In genomic region chr20:46539113-46539512, GRCh38 we compare ENCODE assay signal across 34 cellular contexts. TPM values are rescaled to one million over a fixed set of nuclear protein-coding genes. Genes with fewer than 3 reads are reported as not detected.
DNase-seq lines count a peak whose midpoint lies in the region; ATAC-seq, FAIRE-seq and TF ChIP-seq lines count a peak whose summit lies in the region.
"Had no signal": no experiment of that assay in that cellular context is flagged by ENCODE, and none has a peak within 500 bp of the region (broad histone marks: within the 10 kb centered on the region; RNA-seq: fewer than 3 reads in every experiment).

No MANE protein-coding gene starts in this region.

- H3K4me3 Mint-ChIP-seq in neural crest cell, result no peak overlapping the region
- H3K4me3 Mint-ChIP-seq: naive thymus-derived CD8-positive, alpha-beta T cell; stimulated activated memory B cell treated with anti-CD40 and anti-IgM and Interleukin-4, amounts not matched to agents 10 μg/mL and 1 μg/mL and 100 μg/mL, for 72 hours had no signal

- H3K27me3 Mint-ChIP-seq in neural crest cell (ENCODE audit: low read depth), result peaks cover 14% of the 10 kb centered on the region

- H3K14ac ChIP-seq in H1 (ENCODE audit: insufficient read length), result no peak overlapping the region

- whole genome bisulfite sequencing in H1 (ENCODE audit: extremely low coverage in 1 of 2, insufficient coverage in 1 of 2, insufficient read length in 1 of 2, insufficient replicate concordance in 2 of 2, low coverage in 1 of 2, low lambda C conversion rate in 2 of 2, missing lambda C conversion rate in 1 of 2), 2 experiments, result 75% methylated on average over 2 of the region's 2 CpGs; no CpG with 5 or more reads in 1 of the 2 experiments

- H3K79me1 ChIP-seq in H1 (ENCODE audit: low read depth, low read length), result no peaks in the 10 kb centered on the region

- H2BK12ac ChIP-seq in H1 (ENCODE audit: low read depth, low read length), result no peak overlapping the region

- no peak overlapping the region for H3K27ac Mint-ChIP-seq in neural crest cell (ENCODE audit: unreplicated experiment)
- H3K27ac Mint-ChIP-seq: activated naive CD4-positive, alpha-beta T cell treated with anti-CD3 and anti-CD28 coated beads, Interleukin-2, amount 50 U/mL, for 72 hours; naive thymus-derived CD8-positive, alpha-beta T cell; stimulated activated memory B cell treated with anti-CD40 and anti-IgM and Interleukin-4, amounts not matched to agents 10 μg/mL and 1 μg/mL and 100 μg/mL, for 72 hours had no signal

- no peak overlapping the region for H2BK5ac ChIP-seq in H1 (ENCODE audit: low read depth, low read length)

- no peak overlapping the region for H2AK5ac ChIP-seq in H1 (ENCODE audit: low read depth, low read length)

- no peak overlapping the region for H2BK120ac ChIP-seq in H1 (replicated peaks; ENCODE audit: low read depth, low read length)

- no peaks in the 10 kb centered on the region for H3K79me2 ChIP-seq in H1 (ENCODE audit: control insufficient read depth in 1 of 2, insufficient read depth in 2 of 2, low read length in 2 of 2)

- peaks cover 40% of the 10 kb centered on the region for H3K27me3 ChIP-seq in BE2C
- H3K27me3 ChIP-seq in H7 (ENCODE audit: control insufficient read depth, insufficient read depth, low read length), result no peaks in the 10 kb centered on the region
- no peaks in the 10 kb centered on the region for H3K27me3 ChIP-seq in H1 (replicated peaks in 1 of 4; ENCODE audit: control insufficient read depth in 3 of 4, extremely low read depth in 1 of 4, insufficient read depth in 3 of 4, low read length in 3 of 4)

- no peaks in the 10 kb centered on the region for H3K36me3 ChIP-seq in BE2C
- H3K36me3 ChIP-seq in H7 (replicated peaks; ENCODE audit: control insufficient read depth, insufficient read depth, low read length), result no peaks in the 10 kb centered on the region
- H3K36me3 ChIP-seq in H1 (ENCODE audit: control insufficient read depth in 2 of 4, insufficient read depth in 4 of 4, low read length in 3 of 4), result no peaks in the 10 kb centered on the region
- H3K36me3 ChIP-seq in mucosa of descending colon (ENCODE audit: low read depth), result no peaks in the 10 kb centered on the region
- H3K36me3 ChIP-seq: SJCRH30, transverse colon had no signal

- no peaks in the 10 kb centered on the region for H3K4me1 Mint-ChIP-seq in neural crest cell
- H3K4me1 Mint-ChIP-seq: naive thymus-derived CD8-positive, alpha-beta T cell; stimulated activated memory B cell treated with anti-CD40 and anti-IgM and Interleukin-4, amounts not matched to agents 10 μg/mL and 1 μg/mL and 100 μg/mL, for 72 hours had no signal

- peak; percentile 15 to 42; a peak in 1 of 4 replicates for TF ChIP-seq RAD21 in H1 (IDR thresholded peaks at IDR 0.05 in 1 of 2, conservative IDR thresholded peaks at IDR 0.05 in 1 of 2; ENCODE audit: low read depth in 2 of 2, low read length in 2 of 2)

- FAIRE-seq in H1 (lab: Jason Lieb, UNC), result peak; percentile 58
- FAIRE-seq: endothelial cell of umbilical vein, kidney had no signal

- CTCF ChIA-PET in H1 (lab: Charles Lee; ENCODE audit: partially characterized antibody), result interaction anchor here (0.8 to 7.3 kb wide), 18 partner anchors 10 to 158 kb away, joined by 3 to 48 read pairs (median 4); partner anchors contain the start of gene OCSTAMP

- no peaks in the 10 kb centered on the region for H4K20me1 ChIP-seq in H1 (replicated peaks in 1 of 2; ENCODE audit: control insufficient read depth in 1 of 2, insufficient read depth in 2 of 2, low read length in 2 of 2)

- no peak overlapping the region for H3K18ac ChIP-seq in H1 (ENCODE audit: extremely low read depth, low read length)

- POLR2A ChIA-PET in H1 (lab: Charles Lee; ENCODE audit: partially characterized antibody), result interaction anchor here (0.8 to 1.3 kb wide), 3 partner anchors 10 to 15 kb away, joined by 3 read pairs; no protein-coding TSS in a partner anchor

- no peaks in the 10 kb centered on the region for H3K36me3 Mint-ChIP-seq in neural crest cell (ENCODE audit: low read depth)
- H3K36me3 Mint-ChIP-seq: activated naive CD4-positive, alpha-beta T cell treated with anti-CD3 and anti-CD28 coated beads, Interleukin-2, amount 50 U/mL, for 72 hours; naive thymus-derived CD8-positive, alpha-beta T cell; stimulated activated memory B cell treated with anti-CD40 and anti-IgM and Interleukin-4, amounts not matched to agents 10 μg/mL and 1 μg/mL and 100 μg/mL, for 72 hours had no signal

- no peak overlapping the region for H3K56ac ChIP-seq in H1 (replicated peaks; ENCODE audit: insufficient read length, low read depth, low read length)

- no peak overlapping the region for H3K4ac ChIP-seq in H1 (replicated peaks; ENCODE audit: insufficient read length, low read depth, low read length)

- no peaks in the 10 kb centered on the region for H3K9me3 Mint-ChIP-seq in neural crest cell
- H3K9me3 Mint-ChIP-seq: activated naive CD4-positive, alpha-beta T cell treated with anti-CD3 and anti-CD28 coated beads, Interleukin-2, amount 50 U/mL, for 72 hours; naive thymus-derived CD8-positive, alpha-beta T cell; stimulated activated memory B cell treated with anti-CD40 and anti-IgM and Interleukin-4, amounts not matched to agents 10 μg/mL and 1 μg/mL and 100 μg/mL, for 72 hours had no signal

- H3K9ac ChIP-seq in H1 (replicated peaks in 1 of 4; ENCODE audit: extremely low read depth in 1 of 4, low read depth in 3 of 4, low read length in 3 of 4), result no peak overlapping the region

- DNase-seq in BE2C (no peak), H7 (peak; percentile 73), H1 (ENCODE audit: low read depth in 1 of 2, low spot score in 2 of 2) (no peak), neural crest cell (ENCODE audit: low read depth, low spot score) (no peak), foreskin fibroblast (no peak), mucosa of descending colon (no peak)
- DNase-seq: activated CD4-positive, alpha-beta T cell treated with anti-CD3 and anti-CD28 coated beads for 48 hours; activated CD8-positive, alpha-beta memory T cell treated with anti-CD3 and anti-CD28 coated beads for 24 hours; activated T-cell treated with anti-CD3 and anti-CD28 coated beads for 4 hours; amygdala; C1 segment of cervical spinal cord; Karpas-422; kidney; midbrain; naive thymus-derived CD8-positive, alpha-beta T cell; NCI-H1436; NCI-H2081 treated with DMSO at 0.1 percent for 48 hours; NCI-H345; NCI-H774; occipital lobe; SJCRH30; T1000; transverse colon had no signal

- H2BK15ac ChIP-seq in H1 (ENCODE audit: low read length), result no peak overlapping the region

- no peak for TF ChIP-seq EP300 in H1 (IDR thresholded peaks at IDR 0.05; ENCODE audit: borderline replicate concordance in 1 of 2, low read depth in 2 of 2, low read length in 2 of 2)

- no peak overlapping the region for H3K23ac ChIP-seq in H1 (ENCODE audit: insufficient read length)

- H3K4me2 ChIP-seq in H1 (ENCODE audit: insufficient read depth in 1 of 2, low read depth in 2 of 2, low read length in 2 of 2), result peak overlapping the region in 1 of 2 experiments; percentile 23; a peak in 1 of 4 replicates

- TF ChIP-seq POLR2A in H1 (IDR thresholded peaks at IDR 0.05; ENCODE audit: control extremely low read depth in 1 of 2, low read depth in 2 of 2, low read length in 2 of 2), result no peak

- no peak overlapping the region for H3K4me3 ChIP-seq in BE2C (ENCODE audit: low read depth, low read length)
- H3K4me3 ChIP-seq in H7 (ENCODE audit: insufficient read depth, low read depth, low read length), result no peak overlapping the region
- no peak overlapping the region for H3K4me3 ChIP-seq in H1 (ENCODE audit: extremely low read depth in 1 of 4, insufficient read depth in 2 of 4, low read depth in 3 of 4, low read length in 4 of 4)
- no peak overlapping the region for H3K4me3 ChIP-seq in foreskin fibroblast (ENCODE audit: low read depth in 1 of 2, low read length in 2 of 2)
- H3K4me3 ChIP-seq in mucosa of descending colon, result no peak overlapping the region
- H3K4me3 ChIP-seq: SJCRH30, transverse colon had no signal

- H2BK20ac ChIP-seq in H1 (ENCODE audit: low read length), result 0 out of 2 replicates have a peak overlapping the region, but pooled peaks have one; percentile 35

- no peaks in the 10 kb centered on the region for H3K9me3 ChIP-seq in BE2C
- H3K9me3 ChIP-seq in H1 (ENCODE audit: insufficient read depth in 2 of 2, low read depth in 1 of 2, low read length in 1 of 2), result no peaks in the 10 kb centered on the region
- no peaks in the 10 kb centered on the region for H3K9me3 ChIP-seq in mucosa of descending colon
- H3K9me3 ChIP-seq: SJCRH30, transverse colon had no signal

- TF ChIP-seq CTCF in BE2C (IDR thresholded peaks at IDR 0.05; ENCODE audit: low read depth, low read length) (peak; percentile 29; the same call in 1 of the 2 replicates), H1 (IDR thresholded peaks at IDR 0.05; ENCODE audit: control extremely low read depth in 1 of 3, insufficient read depth in 1 of 3, low read depth in 1 of 3, low read length in 3 of 3) (peak in 2 of 3 experiments; percentile 37 to 56; a peak in 3 of 4 replicates), neural crest cell (conservative IDR thresholded peaks at IDR 0.05) (peak; percentile 17), foreskin fibroblast (IDR thresholded peaks at IDR 0.05; ENCODE audit: low read depth, low read length) (no peak), mucosa of descending colon (IDR thresholded peaks at IDR 0.05) (no peak)

- H3K4me1 ChIP-seq in BE2C (no peaks in the 10 kb centered on the region), H1 (replicated peaks in 1 of 4; ENCODE audit: control insufficient read depth in 3 of 4, insufficient read depth in 4 of 4, low read length in 3 of 4) (peaks cover 0 to 5% (median 2%) of the 10 kb centered on the region in 4 experiments; a peak in 2 of 7 replicates), mucosa of descending colon (ENCODE audit: low read depth) (no peaks in the 10 kb centered on the region)
- H3K4me1 ChIP-seq: SJCRH30 had no signal

- no peak overlapping the region for H4K91ac ChIP-seq in H1 (replicated peaks; ENCODE audit: insufficient read length, low read length)

- no peaks in the 10 kb centered on the region for H3K23me2 ChIP-seq in H1 (ENCODE audit: low read depth, low read length)

- no peak overlapping the region for H3K27ac ChIP-seq in H1 (ENCODE audit: low read depth, low read length)
- H3K27ac ChIP-seq: SJCRH30, transverse colon, VCaP had no signal

- no peak overlapping the region for H4K8ac ChIP-seq in H1 (ENCODE audit: extremely low read depth, insufficient read depth, low read length)

- intact Hi-C loops in mucosa of descending colon (cut with DNase I, micrococcal nuclease), result no loop called here

- ATAC-seq in GM19455 (IDR thresholded peaks at IDR 0.05; ENCODE audit: unreplicated experiment), result no peak
- no peak for ATAC-seq in mucosa of descending colon
- ATAC-seq in GM21737 (IDR thresholded peaks at IDR 0.05; ENCODE audit: unreplicated experiment), result no peak
- ATAC-seq: activated naive CD4-positive, alpha-beta T cell treated with anti-CD3 and anti-CD28 coated beads, Interleukin-2, amount 50 U/mL, for 72 hours; naive thymus-derived CD8-positive, alpha-beta T cell had no signal

- H4K5ac ChIP-seq in H1 (ENCODE audit: insufficient read length, low read depth, low read length), result no peak overlapping the region

- H2AFZ ChIP-seq in H1 (ENCODE audit: low read length), result no peak overlapping the region

RNA-seq across cellular contexts. Expression of gene OCSTAMP, which starts 11.3 kb away (rescaled TPM):
- not detected for polyA plus RNA-seq in BE2C (2012; ENCODE audit: insufficient read depth, insufficient read length, low read depth)
- total RNA-seq in H7 (2014; rRNA removed; shearing (Covaris generic)), result not detected in 2 replicates
- 0.13 and 0.25 TPM in 2 replicates for total RNA-seq in H1 (2021; fragmentation: NEBNext Ultra II Directional; extraction: Animal tissue kit (Norgen Biotek cat#: 25700))
- 0.09 and 0.14 TPM in 2 replicates for polyA plus RNA-seq in H1 (2011; rRNA removed)
- polyA plus RNA-seq in H1 (2011; cell fraction: cytosol; rRNA removed), result 0.12 TPM
- polyA plus RNA-seq in H1 (2011; cell fraction: nucleus; rRNA removed), result not detected
- polyA plus RNA-seq in H1 (2012, experiment 1 of 2), result 0.08 to 0.10 TPM (median 0.08 TPM) in 3 of 4 replicates, not detected in the other
- 0.10 TPM for polyA plus RNA-seq in H1 (2012, experiment 2 of 2)
- polyA plus RNA-seq in H1 (2013, experiment 1 of 2), result 0.18 TPM
- polyA plus RNA-seq in H1 (2013, experiment 2 of 2), result 0.18 TPM
- not detected in 2 replicates for polyA minus RNA-seq in H1 (2011; rRNA and poly(A)+ RNA removed)
- not detected for polyA minus RNA-seq in H1 (2011; cell fraction: cytosol; rRNA and poly(A)+ RNA removed)
- polyA minus RNA-seq in H1 (2011; cell fraction: nucleus; rRNA and poly(A)+ RNA removed), result 0.60 TPM
- 0.14 and 0.26 TPM in 2 replicates for total RNA-seq in neural crest cell
- not detected for total RNA-seq in mucosa of descending colon
- total RNA-seq: chondrocyte; endothelial cell of umbilical vein; H4; kidney; lower leg skin; naive thymus-derived CD8-positive, alpha-beta T cell; occipital lobe; SJCRH30; skeletal muscle tissue; subcutaneous adipose tissue; transverse colon had no signal
- polyA plus RNA-seq: endothelial cell of umbilical vein; naive thymus-derived CD8-positive, alpha-beta T cell had no signal

RNA-seq across cellular contexts. Expression of gene ZNF334, which starts 25.8 kb away (rescaled TPM):
- polyA plus RNA-seq in BE2C (2012; ENCODE audit: insufficient read depth, insufficient read length, low read depth), result 5.9 TPM
- total RNA-seq in H7 (2014; rRNA removed; shearing (Covaris generic)), result 3.9 and 9.1 TPM in 2 replicates
- 15.9 and 17.8 TPM in 2 replicates for total RNA-seq in H1 (2021; fragmentation: NEBNext Ultra II Directional; extraction: Animal tissue kit (Norgen Biotek cat#: 25700))
- 6.2 and 8.8 TPM in 2 replicates for polyA plus RNA-seq in H1 (2011; rRNA removed)
- polyA plus RNA-seq in H1 (2011; cell fraction: cytosol; rRNA removed), result 14.9 TPM
- 13.5 TPM for polyA plus RNA-seq in H1 (2011; cell fraction: nucleus; rRNA removed)
- polyA plus RNA-seq in H1 (2012, experiment 1 of 2), result 9.4 to 16.9 TPM (median 10.3 TPM) in 4 replicates
- 0.54 TPM for polyA plus RNA-seq in H1 (2012, experiment 2 of 2)
- polyA plus RNA-seq in H1 (2013, experiment 1 of 2), result 11.5 TPM
- 10.4 TPM for polyA plus RNA-seq in H1 (2013, experiment 2 of 2)
- polyA minus RNA-seq in H1 (2011; rRNA and poly(A)+ RNA removed), result 16.8 and 19.3 TPM in 2 replicates
- 10.0 TPM for polyA minus RNA-seq in H1 (2011; cell fraction: cytosol; rRNA and poly(A)+ RNA removed)
- polyA minus RNA-seq in H1 (2011; cell fraction: nucleus; rRNA and poly(A)+ RNA removed), result 35.9 TPM
- total RNA-seq in neural crest cell (21.0 and 21.4 TPM in 2 replicates), mucosa of descending colon (1 to 10 TPM; 1.2 to 4.5 (median 2.7) TPM)

Comparison
In these comparisons a context has a peak if more than half of its experiments do, and no peak if none do; other contexts are left out.
1. CTCF ChIP-seq: peak in BE2C (single experiment), H1 (2 of 3) and neural crest cell (single experiment); none in foreskin fibroblast (single experiment) and mucosa of descending colon (single experiment).